1 cellular context compared by ENCODE assay signal in the genomic region with DNA sequence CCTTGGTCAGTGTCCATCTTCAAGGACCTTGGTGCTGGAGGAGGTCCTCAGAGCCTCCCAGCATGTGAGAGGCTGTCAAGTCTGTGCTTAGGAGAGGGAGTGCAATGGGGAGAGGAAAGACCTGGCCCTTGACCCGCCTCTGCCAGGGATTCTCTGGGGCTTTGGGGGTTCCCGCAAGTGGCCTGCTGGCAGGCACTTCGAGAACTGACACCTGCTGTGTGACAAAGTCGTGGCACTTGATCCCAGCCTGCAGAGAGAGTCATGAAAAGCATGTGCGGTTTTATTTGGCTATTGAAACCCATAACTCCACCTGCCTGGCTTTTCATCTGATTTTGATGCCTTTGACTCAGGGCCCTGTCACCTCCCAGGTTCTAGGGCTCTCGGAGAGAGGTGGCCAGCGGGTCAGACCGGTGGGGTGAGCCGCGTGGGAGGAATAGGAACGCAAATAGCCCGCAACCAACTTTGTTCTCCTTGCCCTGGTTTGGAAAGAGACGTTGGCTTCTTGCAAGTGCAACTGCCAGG.
TF ChIP-seq lines count a peak whose summit lies in the region.

No MANE protein-coding gene starts in this region.

TF ChIP-seq in K562, 482 proteins besides CTCF, POLR2A, EP300 and RAD21 (continued from another document and continues in another):
- TF ChIP-seq HNRNPH1 (optimal IDR thresholded peaks at IDR 0.05; ENCODE audit: low read depth, low read length) (no peak), TAL1 (IDR thresholded peaks at IDR 0.05) (no peak), GTF2A2 (tag; IDR thresholded peaks at IDR 0.05) (no peak), RBM22 (IDR thresholded peaks at IDR 0.05; ENCODE audit: low read depth, low read length, poor library complexity, severe bottlenecking) (peak; percentile 50), ZNF174 (CRISPR knock-in tag; IDR thresholded peaks at IDR 0.05) (no peak), ZSCAN32 (CRISPR knock-in tag; IDR thresholded peaks at IDR 0.05) (0 out of 2 replicates have a peak, but pooled peaks have one; percentile 42), NCOR1 (IDR thresholded peaks at IDR 0.05) (no peak), HEY1 (CRISPR knock-in tag; IDR thresholded peaks at IDR 0.05; ENCODE audit: borderline replicate concordance) (no peak), HDAC1 (IDR thresholded peaks at IDR 0.05) (peak in 1 of 2 experiments; percentile 15; a peak in 1 of 4 replicates), NFRKB (IDR thresholded peaks at IDR 0.05; ENCODE audit: low read depth) (peak; percentile 64; the same call in 1 of the 2 replicates), KDM2B (CRISPR knock-in tag; IDR thresholded peaks at IDR 0.05) (no peak), POLR3G (IDR thresholded peaks at IDR 0.05; ENCODE audit: extremely low read depth, insufficient read length, insufficient replicate concordance) (no peak), TBL1XR1 (IDR thresholded peaks at IDR 0.05; ENCODE audit: low read length in 2 of 2) (no peak), CBX5 (IDR thresholded peaks at IDR 0.05; ENCODE audit: borderline replicate concordance, low read depth) (no peak), ZBTB7A (IDR thresholded peaks at IDR 0.05; ENCODE audit: borderline replicate concordance, control insufficient read depth, low read depth, low read length) (no peak), PHB2 (IDR thresholded peaks at IDR 0.05; ENCODE audit: low read depth) (0 out of 2 replicates have a peak, but pooled peaks have one; percentile 6), ZNF197 (CRISPR knock-in tag; IDR thresholded peaks at IDR 0.05; ENCODE audit: low read depth) (no peak), RAD51 (IDR thresholded peaks at IDR 0.05; ENCODE audit: borderline replicate concordance, low read depth) (no peak), ZC3H11A (IDR thresholded peaks at IDR 0.05; ENCODE audit: low read depth, low read length) (no peak), ZNF644 (tag; IDR thresholded peaks at IDR 0.05; ENCODE audit: low read depth) (no peak)
- TF ChIP-seq, protein P1, sequence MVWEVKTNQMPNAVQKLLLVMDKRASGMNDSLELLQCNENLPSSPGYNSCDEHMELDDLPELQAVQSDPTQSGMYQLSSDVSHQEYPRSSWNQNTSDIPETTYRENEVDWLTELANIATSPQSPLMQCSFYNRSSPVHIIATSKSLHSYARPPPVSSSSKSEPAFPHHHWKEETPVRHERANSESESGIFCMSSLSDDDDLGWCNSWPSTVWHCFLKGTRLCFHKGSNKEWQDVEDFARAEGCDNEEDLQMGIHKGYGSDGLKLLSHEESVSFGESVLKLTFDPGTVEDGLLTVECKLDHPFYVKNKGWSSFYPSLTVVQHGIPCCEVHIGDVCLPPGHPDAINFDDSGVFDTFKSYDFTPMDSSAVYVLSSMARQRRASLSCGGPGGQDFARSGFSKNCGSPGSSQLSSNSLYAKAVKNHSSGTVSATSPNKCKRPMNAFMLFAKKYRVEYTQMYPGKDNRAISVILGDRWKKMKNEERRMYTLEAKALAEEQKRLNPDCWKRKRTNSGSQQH (CRISPR knock-in tag; IDR thresholded peaks at IDR 0.05) = no peak
- TF ChIP-seq, protein P2, sequence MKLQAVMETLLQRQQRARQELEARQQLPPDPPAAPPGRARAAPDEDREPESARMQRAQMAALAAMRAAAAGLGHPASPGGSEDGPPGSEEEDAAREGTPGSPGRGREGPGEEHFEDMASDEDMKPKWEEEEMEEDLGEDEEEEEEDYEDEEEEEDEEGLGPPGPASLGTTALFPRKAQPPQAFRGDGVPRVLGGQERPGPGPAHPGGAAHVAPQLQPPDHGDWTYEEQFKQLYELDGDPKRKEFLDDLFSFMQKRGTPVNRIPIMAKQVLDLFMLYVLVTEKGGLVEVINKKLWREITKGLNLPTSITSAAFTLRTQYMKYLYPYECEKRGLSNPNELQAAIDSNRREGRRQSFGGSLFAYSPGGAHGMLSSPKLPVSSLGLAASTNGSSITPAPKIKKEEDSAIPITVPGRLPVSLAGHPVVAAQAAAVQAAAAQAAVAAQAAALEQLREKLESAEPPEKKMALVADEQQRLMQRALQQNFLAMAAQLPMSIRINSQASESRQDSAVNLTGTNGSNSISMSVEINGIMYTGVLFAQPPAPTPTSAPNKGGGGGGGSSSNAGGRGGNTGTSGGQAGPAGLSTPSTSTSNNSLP (IDR thresholded peaks at IDR 0.05; ENCODE audit: borderline replicate concordance, low read depth, low read length) = no peak
- TF ChIP-seq, protein P3, sequence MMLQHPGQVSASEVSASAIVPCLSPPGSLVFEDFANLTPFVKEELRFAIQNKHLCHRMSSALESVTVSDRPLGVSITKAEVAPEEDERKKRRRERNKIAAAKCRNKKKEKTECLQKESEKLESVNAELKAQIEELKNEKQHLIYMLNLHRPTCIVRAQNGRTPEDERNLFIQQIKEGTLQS (IDR thresholded peaks at IDR 0.05) = no peak
- TF ChIP-seq, protein P3 (CRISPR knock-in tag; conservative IDR thresholded peaks at IDR 0.05) = no peak
- TF ChIP-seq, protein P4, sequence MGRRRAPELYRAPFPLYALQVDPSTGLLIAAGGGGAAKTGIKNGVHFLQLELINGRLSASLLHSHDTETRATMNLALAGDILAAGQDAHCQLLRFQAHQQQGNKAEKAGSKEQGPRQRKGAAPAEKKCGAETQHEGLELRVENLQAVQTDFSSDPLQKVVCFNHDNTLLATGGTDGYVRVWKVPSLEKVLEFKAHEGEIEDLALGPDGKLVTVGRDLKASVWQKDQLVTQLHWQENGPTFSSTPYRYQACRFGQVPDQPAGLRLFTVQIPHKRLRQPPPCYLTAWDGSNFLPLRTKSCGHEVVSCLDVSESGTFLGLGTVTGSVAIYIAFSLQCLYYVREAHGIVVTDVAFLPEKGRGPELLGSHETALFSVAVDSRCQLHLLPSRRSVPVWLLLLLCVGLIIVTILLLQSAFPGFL (CRISPR knock-in tag; IDR thresholded peaks at IDR 0.05) = 0 out of 2 replicates have a peak, but pooled peaks have one; percentile 62
- TF ChIP-seq, protein P5, sequence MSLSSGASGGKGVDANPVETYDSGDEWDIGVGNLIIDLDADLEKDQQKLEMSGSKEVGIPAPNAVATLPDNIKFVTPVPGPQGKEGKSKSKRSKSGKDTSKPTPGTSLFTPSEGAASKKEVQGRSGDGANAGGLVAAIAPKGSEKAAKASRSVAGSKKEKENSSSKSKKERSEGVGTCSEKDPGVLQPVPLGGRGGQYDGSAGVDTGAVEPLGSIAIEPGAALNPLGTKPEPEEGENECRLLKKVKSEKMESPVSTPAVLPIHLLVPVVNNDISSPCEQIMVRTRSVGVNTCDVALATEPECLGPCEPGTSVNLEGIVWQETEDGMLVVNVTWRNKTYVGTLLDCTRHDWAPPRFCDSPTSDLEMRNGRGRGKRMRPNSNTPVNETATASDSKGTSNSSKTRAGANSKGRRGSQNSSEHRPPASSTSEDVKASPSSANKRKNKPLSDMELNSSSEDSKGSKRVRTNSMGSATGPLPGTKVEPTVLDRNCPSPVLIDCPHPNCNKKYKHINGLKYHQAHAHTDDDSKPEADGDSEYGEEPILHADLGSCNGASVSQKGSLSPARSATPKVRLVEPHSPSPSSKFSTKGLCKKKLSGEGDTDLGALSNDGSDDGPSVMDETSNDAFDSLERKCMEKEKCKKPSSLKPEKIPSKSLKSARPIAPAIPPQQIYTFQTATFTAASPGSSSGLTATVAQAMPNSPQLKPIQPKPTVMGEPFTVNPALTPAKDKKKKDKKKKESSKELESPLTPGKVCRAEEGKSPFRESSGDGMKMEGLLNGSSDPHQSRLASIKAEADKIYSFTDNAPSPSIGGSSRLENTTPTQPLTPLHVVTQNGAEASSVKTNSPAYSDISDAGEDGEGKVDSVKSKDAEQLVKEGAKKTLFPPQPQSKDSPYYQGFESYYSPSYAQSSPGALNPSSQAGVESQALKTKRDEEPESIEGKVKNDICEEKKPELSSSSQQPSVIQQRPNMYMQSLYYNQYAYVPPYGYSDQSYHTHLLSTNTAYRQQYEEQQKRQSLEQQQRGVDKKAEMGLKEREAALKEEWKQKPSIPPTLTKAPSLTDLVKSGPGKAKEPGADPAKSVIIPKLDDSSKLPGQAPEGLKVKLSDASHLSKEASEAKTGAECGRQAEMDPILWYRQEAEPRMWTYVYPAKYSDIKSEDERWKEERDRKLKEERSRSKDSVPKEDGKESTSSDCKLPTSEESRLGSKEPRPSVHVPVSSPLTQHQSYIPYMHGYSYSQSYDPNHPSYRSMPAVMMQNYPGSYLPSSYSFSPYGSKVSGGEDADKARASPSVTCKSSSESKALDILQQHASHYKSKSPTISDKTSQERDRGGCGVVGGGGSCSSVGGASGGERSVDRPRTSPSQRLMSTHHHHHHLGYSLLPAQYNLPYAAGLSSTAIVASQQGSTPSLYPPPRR (CRISPR knock-in tag; IDR thresholded peaks at IDR 0.05; ENCODE audit: borderline replicate concordance) = no peak
- TF ChIP-seq, protein P6, sequence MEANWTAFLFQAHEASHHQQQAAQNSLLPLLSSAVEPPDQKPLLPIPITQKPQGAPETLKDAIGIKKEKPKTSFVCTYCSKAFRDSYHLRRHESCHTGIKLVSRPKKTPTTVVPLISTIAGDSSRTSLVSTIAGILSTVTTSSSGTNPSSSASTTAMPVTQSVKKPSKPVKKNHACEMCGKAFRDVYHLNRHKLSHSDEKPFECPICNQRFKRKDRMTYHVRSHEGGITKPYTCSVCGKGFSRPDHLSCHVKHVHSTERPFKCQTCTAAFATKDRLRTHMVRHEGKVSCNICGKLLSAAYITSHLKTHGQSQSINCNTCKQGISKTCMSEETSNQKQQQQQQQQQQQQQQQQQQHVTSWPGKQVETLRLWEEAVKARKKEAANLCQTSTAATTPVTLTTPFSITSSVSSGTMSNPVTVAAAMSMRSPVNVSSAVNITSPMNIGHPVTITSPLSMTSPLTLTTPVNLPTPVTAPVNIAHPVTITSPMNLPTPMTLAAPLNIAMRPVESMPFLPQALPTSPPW (CRISPR knock-in tag; IDR thresholded peaks at IDR 0.05) = no peak
- TF ChIP-seq, protein P7, sequence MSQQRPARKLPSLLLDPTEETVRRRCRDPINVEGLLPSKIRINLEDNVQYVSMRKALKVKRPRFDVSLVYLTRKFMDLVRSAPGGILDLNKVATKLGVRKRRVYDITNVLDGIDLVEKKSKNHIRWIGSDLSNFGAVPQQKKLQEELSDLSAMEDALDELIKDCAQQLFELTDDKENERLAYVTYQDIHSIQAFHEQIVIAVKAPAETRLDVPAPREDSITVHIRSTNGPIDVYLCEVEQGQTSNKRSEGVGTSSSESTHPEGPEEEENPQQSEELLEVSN (IDR thresholded peaks at IDR 0.05; ENCODE audit: borderline replicate concordance in 1 of 2, extremely low read depth in 1 of 2, insufficient read depth in 1 of 2, insufficient read length in 1 of 2, low read depth in 1 of 2, low read length in 1 of 2, poor library complexity in 1 of 2, severe bottlenecking in 1 of 2) = peak in 1 of 2 experiments; percentile 5
- TF ChIP-seq, protein P8, sequence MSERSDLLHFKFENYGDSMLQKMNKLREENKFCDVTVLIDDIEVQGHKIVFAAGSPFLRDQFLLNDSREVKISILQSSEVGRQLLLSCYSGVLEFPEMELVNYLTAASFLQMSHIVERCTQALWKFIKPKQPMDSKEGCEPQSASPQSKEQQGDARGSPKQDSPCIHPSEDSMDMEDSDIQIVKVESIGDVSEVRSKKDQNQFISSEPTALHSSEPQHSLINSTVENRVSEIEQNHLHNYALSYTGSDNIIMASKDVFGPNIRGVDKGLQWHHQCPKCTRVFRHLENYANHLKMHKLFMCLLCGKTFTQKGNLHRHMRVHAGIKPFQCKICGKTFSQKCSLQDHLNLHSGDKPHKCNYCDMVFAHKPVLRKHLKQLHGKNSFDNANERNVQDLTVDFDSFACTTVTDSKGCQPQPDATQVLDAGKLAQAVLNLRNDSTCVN (CRISPR knock-in tag; IDR thresholded peaks at IDR 0.05) = no peak
- TF ChIP-seq, protein P9, sequence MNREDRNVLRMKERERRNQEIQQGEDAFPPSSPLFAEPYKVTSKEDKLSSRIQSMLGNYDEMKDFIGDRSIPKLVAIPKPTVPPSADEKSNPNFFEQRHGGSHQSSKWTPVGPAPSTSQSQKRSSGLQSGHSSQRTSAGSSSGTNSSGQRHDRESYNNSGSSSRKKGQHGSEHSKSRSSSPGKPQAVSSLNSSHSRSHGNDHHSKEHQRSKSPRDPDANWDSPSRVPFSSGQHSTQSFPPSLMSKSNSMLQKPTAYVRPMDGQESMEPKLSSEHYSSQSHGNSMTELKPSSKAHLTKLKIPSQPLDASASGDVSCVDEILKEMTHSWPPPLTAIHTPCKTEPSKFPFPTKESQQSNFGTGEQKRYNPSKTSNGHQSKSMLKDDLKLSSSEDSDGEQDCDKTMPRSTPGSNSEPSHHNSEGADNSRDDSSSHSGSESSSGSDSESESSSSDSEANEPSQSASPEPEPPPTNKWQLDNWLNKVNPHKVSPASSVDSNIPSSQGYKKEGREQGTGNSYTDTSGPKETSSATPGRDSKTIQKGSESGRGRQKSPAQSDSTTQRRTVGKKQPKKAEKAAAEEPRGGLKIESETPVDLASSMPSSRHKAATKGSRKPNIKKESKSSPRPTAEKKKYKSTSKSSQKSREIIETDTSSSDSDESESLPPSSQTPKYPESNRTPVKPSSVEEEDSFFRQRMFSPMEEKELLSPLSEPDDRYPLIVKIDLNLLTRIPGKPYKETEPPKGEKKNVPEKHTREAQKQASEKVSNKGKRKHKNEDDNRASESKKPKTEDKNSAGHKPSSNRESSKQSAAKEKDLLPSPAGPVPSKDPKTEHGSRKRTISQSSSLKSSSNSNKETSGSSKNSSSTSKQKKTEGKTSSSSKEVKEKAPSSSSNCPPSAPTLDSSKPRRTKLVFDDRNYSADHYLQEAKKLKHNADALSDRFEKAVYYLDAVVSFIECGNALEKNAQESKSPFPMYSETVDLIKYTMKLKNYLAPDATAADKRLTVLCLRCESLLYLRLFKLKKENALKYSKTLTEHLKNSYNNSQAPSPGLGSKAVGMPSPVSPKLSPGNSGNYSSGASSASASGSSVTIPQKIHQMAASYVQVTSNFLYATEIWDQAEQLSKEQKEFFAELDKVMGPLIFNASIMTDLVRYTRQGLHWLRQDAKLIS (CRISPR knock-in tag; IDR thresholded peaks at IDR 0.05) = no peak
- TF ChIP-seq, protein P10, sequence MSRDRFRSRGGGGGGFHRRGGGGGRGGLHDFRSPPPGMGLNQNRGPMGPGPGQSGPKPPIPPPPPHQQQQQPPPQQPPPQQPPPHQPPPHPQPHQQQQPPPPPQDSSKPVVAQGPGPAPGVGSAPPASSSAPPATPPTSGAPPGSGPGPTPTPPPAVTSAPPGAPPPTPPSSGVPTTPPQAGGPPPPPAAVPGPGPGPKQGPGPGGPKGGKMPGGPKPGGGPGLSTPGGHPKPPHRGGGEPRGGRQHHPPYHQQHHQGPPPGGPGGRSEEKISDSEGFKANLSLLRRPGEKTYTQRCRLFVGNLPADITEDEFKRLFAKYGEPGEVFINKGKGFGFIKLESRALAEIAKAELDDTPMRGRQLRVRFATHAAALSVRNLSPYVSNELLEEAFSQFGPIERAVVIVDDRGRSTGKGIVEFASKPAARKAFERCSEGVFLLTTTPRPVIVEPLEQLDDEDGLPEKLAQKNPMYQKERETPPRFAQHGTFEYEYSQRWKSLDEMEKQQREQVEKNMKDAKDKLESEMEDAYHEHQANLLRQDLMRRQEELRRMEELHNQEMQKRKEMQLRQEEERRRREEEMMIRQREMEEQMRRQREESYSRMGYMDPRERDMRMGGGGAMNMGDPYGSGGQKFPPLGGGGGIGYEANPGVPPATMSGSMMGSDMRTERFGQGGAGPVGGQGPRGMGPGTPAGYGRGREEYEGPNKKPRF (IDR thresholded peaks at IDR 0.05; ENCODE audit: low read depth, low read length) = no peak
- TF ChIP-seq, protein P11, sequence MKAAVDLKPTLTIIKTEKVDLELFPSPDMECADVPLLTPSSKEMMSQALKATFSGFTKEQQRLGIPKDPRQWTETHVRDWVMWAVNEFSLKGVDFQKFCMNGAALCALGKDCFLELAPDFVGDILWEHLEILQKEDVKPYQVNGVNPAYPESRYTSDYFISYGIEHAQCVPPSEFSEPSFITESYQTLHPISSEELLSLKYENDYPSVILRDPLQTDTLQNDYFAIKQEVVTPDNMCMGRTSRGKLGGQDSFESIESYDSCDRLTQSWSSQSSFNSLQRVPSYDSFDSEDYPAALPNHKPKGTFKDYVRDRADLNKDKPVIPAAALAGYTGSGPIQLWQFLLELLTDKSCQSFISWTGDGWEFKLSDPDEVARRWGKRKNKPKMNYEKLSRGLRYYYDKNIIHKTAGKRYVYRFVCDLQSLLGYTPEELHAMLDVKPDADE (conservative IDR thresholded peaks at IDR 0.05; ENCODE audit: control insufficient read depth, low read depth, low read length) = no peak
